Comparison of ENCODE assay signal across 1 cellular context in the genomic region with DNA sequence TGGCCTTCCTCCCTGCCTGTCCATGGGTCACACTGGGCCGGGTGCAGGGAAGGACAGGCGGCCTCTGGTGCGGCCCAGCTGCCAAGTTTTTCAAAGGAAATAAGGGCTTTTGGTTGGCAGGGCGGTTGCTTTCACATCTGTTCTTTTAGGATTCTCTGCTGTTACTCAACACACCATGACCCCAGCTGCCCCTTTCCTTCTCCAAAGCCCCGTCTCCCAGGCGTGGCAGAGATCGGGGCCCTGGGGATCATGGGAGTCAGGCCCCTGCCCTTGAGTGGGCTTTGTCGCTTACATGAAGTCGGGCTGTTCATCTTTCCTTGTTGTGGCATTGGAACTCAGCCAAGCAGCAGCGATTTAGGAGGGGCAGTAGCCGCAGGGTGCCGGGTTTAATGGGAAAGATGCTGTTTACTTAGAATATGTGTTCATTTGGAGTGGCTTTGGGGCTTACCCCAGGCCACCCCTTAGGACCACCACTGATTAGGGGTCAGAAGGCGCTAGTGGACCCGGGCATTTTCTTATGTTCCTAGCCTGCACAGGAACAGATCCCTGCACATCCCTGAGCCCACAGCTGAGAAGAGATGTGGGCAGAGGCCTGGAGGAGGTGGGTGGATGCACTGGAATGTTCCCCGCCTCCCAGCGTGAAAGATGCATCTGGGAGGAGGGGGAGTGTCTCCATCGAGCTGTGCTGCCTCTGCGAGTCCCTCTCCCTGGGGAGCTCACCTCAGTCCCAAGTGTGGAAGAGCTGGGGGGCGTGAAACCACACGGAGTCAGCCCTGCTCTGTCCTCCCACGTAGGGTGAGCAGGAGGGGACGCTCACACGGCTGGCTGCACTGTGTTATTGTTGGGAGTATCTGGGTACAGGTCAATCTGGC.
TF ChIP-seq lines count a peak whose summit lies in the region.

No MANE protein-coding gene starts in this region.

TF ChIP-seq in K562, 482 proteins besides CTCF, POLR2A, EP300 and RAD21:
- TF ChIP-seq CTBP1 (IDR thresholded peaks at IDR 0.05; ENCODE audit: borderline replicate concordance) (0 out of 2 replicates have a peak, but pooled peaks have one; percentile 14), SMAD2 (IDR thresholded peaks at IDR 0.05; ENCODE audit: low read depth, low read length) (no peak), KLF10 (CRISPR knock-in tag; IDR thresholded peaks at IDR 0.05) (no peak), SOX6 (IDR thresholded peaks at IDR 0.05) (no peak), NFIC (IDR thresholded peaks at IDR 0.05) (peak; percentile 77), EGR1 (conservative IDR thresholded peaks at IDR 0.05) (peak; percentile 43), ZNF232 (CRISPR knock-in tag; IDR thresholded peaks at IDR 0.05) (no peak), KLF6 (CRISPR knock-in tag; IDR thresholded peaks at IDR 0.05; ENCODE audit: borderline replicate concordance) (no peak), KLF13 (tag; IDR thresholded peaks at IDR 0.05; ENCODE audit: borderline replicate concordance, low read depth) (no peak)
- TF ChIP-seq, protein P1, sequence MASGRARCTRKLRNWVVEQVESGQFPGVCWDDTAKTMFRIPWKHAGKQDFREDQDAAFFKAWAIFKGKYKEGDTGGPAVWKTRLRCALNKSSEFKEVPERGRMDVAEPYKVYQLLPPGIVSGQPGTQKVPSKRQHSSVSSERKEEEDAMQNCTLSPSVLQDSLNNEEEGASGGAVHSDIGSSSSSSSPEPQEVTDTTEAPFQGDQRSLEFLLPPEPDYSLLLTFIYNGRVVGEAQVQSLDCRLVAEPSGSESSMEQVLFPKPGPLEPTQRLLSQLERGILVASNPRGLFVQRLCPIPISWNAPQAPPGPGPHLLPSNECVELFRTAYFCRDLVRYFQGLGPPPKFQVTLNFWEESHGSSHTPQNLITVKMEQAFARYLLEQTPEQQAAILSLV (tag; IDR thresholded peaks at IDR 0.05): no peak
- TF ChIP-seq, protein P2, sequence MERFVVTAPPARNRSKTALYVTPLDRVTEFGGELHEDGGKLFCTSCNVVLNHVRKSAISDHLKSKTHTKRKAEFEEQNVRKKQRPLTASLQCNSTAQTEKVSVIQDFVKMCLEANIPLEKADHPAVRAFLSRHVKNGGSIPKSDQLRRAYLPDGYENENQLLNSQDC (CRISPR knock-in tag; IDR thresholded peaks at IDR 0.05): no peak
- TF ChIP-seq, protein P3, sequence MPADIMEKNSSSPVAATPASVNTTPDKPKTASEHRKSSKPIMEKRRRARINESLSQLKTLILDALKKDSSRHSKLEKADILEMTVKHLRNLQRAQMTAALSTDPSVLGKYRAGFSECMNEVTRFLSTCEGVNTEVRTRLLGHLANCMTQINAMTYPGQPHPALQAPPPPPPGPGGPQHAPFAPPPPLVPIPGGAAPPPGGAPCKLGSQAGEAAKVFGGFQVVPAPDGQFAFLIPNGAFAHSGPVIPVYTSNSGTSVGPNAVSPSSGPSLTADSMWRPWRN (IDR thresholded peaks at IDR 0.05; ENCODE audit: low read depth): no peak
- TF ChIP-seq, protein P4, sequence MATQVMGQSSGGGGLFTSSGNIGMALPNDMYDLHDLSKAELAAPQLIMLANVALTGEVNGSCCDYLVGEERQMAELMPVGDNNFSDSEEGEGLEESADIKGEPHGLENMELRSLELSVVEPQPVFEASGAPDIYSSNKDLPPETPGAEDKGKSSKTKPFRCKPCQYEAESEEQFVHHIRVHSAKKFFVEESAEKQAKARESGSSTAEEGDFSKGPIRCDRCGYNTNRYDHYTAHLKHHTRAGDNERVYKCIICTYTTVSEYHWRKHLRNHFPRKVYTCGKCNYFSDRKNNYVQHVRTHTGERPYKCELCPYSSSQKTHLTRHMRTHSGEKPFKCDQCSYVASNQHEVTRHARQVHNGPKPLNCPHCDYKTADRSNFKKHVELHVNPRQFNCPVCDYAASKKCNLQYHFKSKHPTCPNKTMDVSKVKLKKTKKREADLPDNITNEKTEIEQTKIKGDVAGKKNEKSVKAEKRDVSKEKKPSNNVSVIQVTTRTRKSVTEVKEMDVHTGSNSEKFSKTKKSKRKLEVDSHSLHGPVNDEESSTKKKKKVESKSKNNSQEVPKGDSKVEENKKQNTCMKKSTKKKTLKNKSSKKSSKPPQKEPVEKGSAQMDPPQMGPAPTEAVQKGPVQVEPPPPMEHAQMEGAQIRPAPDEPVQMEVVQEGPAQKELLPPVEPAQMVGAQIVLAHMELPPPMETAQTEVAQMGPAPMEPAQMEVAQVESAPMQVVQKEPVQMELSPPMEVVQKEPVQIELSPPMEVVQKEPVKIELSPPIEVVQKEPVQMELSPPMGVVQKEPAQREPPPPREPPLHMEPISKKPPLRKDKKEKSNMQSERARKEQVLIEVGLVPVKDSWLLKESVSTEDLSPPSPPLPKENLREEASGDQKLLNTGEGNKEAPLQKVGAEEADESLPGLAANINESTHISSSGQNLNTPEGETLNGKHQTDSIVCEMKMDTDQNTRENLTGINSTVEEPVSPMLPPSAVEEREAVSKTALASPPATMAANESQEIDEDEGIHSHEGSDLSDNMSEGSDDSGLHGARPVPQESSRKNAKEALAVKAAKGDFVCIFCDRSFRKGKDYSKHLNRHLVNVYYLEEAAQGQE (CRISPR knock-in tag; IDR thresholded peaks at IDR 0.05; ENCODE audit: low read depth): no peak
- TF ChIP-seq, protein P5, sequence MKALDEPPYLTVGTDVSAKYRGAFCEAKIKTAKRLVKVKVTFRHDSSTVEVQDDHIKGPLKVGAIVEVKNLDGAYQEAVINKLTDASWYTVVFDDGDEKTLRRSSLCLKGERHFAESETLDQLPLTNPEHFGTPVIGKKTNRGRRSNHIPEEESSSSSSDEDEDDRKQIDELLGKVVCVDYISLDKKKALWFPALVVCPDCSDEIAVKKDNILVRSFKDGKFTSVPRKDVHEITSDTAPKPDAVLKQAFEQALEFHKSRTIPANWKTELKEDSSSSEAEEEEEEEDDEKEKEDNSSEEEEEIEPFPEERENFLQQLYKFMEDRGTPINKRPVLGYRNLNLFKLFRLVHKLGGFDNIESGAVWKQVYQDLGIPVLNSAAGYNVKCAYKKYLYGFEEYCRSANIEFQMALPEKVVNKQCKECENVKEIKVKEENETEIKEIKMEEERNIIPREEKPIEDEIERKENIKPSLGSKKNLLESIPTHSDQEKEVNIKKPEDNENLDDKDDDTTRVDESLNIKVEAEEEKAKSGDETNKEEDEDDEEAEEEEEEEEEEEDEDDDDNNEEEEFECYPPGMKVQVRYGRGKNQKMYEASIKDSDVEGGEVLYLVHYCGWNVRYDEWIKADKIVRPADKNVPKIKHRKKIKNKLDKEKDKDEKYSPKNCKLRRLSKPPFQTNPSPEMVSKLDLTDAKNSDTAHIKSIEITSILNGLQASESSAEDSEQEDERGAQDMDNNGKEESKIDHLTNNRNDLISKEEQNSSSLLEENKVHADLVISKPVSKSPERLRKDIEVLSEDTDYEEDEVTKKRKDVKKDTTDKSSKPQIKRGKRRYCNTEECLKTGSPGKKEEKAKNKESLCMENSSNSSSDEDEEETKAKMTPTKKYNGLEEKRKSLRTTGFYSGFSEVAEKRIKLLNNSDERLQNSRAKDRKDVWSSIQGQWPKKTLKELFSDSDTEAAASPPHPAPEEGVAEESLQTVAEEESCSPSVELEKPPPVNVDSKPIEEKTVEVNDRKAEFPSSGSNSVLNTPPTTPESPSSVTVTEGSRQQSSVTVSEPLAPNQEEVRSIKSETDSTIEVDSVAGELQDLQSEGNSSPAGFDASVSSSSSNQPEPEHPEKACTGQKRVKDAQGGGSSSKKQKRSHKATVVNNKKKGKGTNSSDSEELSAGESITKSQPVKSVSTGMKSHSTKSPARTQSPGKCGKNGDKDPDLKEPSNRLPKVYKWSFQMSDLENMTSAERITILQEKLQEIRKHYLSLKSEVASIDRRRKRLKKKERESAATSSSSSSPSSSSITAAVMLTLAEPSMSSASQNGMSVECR (CRISPR knock-in tag; IDR thresholded peaks at IDR 0.05): no peak
